20 cellular contexts compared by ENCODE assay signal in the genomic region with DNA sequence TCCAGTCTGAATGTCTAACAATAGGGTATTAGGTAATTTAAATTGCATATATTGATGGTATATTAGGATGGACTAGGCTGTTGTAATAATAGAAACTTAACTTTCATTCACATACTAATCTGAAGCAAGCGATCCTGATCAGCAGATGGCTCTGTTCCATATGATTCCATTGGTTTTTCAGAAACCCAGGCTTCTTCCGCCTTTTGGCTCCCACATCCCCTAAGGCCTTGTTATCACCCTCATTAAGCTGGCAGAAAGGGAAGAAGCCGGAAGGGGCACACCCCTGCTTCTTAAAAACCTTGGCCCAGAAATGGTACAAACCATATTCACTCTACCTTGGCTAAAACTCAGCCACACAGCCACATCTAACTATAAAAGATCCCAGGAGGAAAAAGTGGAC.
DNase-seq lines count a peak whose midpoint lies in the region; ATAC-seq and TF ChIP-seq lines count a peak whose summit lies in the region.
"Had no signal": no experiment of that assay in that cellular context is flagged by ENCODE, and none has a peak within 500 bp of the region (broad histone marks: within the 10 kb centered on the region; RNA-seq: fewer than 3 reads in every experiment).

No MANE protein-coding gene starts in this region.

- H2AK5ac ChIP-seq in neuronal stem cell (ENCODE audit: low read depth, low read length), result no peak overlapping the region

- H3K27ac ChIP-seq in BLaER1 treated with 17β-estradiol and CSF1 and Interleukin-3, amounts not matched to agents 10 nM and 100 nM, result peak overlapping the region in 1 of 11 experiments; percentile 12; a peak in 1 of 22 replicates
- peak overlapping the region in 30 of 59 donors; percentile 4 to 74 (median 38) for H3K27ac ChIP-seq in dorsolateral prefrontal cortex
- H3K27ac ChIP-seq in neuronal stem cell (replicated peaks; ENCODE audit: low read length), result peak overlapping the region; percentile 33
- no peak overlapping the region for H3K27ac ChIP-seq in left ventricle myocardium inferior (replicated peaks)
- H3K27ac ChIP-seq: epithelial cell of prostate, right lobe of liver, SJCRH30, transverse colon had no signal

- peaks cover 0 to 23% (median 11%) of the 10 kb centered on the region in 10 experiments; a peak in 12 of 20 replicates for H3K4me1 ChIP-seq in BLaER1 treated with 17β-estradiol and CSF1 and Interleukin-3, amounts not matched to agents 10 nM and 100 nM
- H3K4me1 ChIP-seq in neuronal stem cell (ENCODE audit: control insufficient read depth in 2 of 2, insufficient read depth in 1 of 2, low read depth in 1 of 2, low read length in 2 of 2), result peaks cover 0 to 3% of the 10 kb centered on the region in 2 donors
- peaks cover 5% of the 10 kb centered on the region for H3K4me1 ChIP-seq in left ventricle myocardium inferior
- H3K4me1 ChIP-seq: right lobe of liver, SJCRH30, transverse colon had no signal

- peaks cover 0 to 7% (median 0%) of the 10 kb centered on the region in 11 experiments; a peak in 1 of 22 replicates for H3K9me3 ChIP-seq in BLaER1 treated with 17β-estradiol and CSF1 and Interleukin-3, amounts not matched to agents 10 nM and 100 nM (replicated peaks in 1 of 11)
- no peaks in the 10 kb centered on the region for H3K9me3 ChIP-seq in neuronal stem cell (replicated peaks in 1 of 2; ENCODE audit: control insufficient read depth in 2 of 2, insufficient read depth in 1 of 2, low read depth in 1 of 2, low read length in 2 of 2)
- H3K9me3 ChIP-seq in left ventricle myocardium inferior (replicated peaks), result no peaks in the 10 kb centered on the region
- H3K9me3 ChIP-seq: right lobe of liver, SJCRH30, transverse colon had no signal

- no CpG with 5 or more reads among the region's 3 CpGs for WGBS in neuronal stem cell (ENCODE audit: extremely low coverage in 2 of 2, insufficient read length in 2 of 2, insufficient replicate concordance in 1 of 2), 2 donors

- H3K27me3 ChIP-seq in BLaER1 treated with 17β-estradiol and CSF1 and Interleukin-3, amounts not matched to agents 10 nM and 100 nM, result no peaks in the 10 kb centered on the region
- H3K27me3 ChIP-seq in dorsolateral prefrontal cortex (no peaks in the 10 kb centered on the region), neuronal stem cell (ENCODE audit: control insufficient read depth in 3 of 3, insufficient read depth in 3 of 3, low read depth in 1 of 3, low read length in 3 of 3) (no peaks in the 10 kb centered on the region), left ventricle myocardium inferior (ENCODE audit: low read depth) (no peaks in the 10 kb centered on the region)
- H3K27me3 ChIP-seq: right lobe of liver, SJCRH30, transverse colon had no signal

- no peak overlapping the region for H2BK15ac ChIP-seq in neuronal stem cell (ENCODE audit: low read length)

- H3K36me3 ChIP-seq in BLaER1 treated with 17β-estradiol and CSF1 and Interleukin-3, amounts not matched to agents 10 nM and 100 nM, result no peaks in the 10 kb centered on the region
- H3K36me3 ChIP-seq in neuronal stem cell (replicated peaks in 1 of 2; ENCODE audit: control insufficient read depth in 2 of 2, insufficient read depth in 2 of 2, low read length in 2 of 2) (no peaks in the 10 kb centered on the region), left ventricle myocardium inferior (no peaks in the 10 kb centered on the region)
- H3K36me3 ChIP-seq: right lobe of liver, SJCRH30, transverse colon had no signal

- H3K4ac ChIP-seq in neuronal stem cell (ENCODE audit: low read length), result no peak overlapping the region

- H4K8ac ChIP-seq in neuronal stem cell (ENCODE audit: low read depth, low read length), result no peak overlapping the region

- H3K18ac ChIP-seq in neuronal stem cell (ENCODE audit: low read length), result no peak overlapping the region

- H3K4me3 ChIP-seq in BLaER1 treated with 17β-estradiol and CSF1 and Interleukin-3, amounts not matched to agents 10 nM and 100 nM, result no peak overlapping the region
- peak overlapping the region in 6 of 59 donors; percentile 1 to 21 (median 16) for H3K4me3 ChIP-seq in dorsolateral prefrontal cortex
- H3K4me3 ChIP-seq in neuronal stem cell (ENCODE audit: low read length in 2 of 2), result no peak overlapping the region
- no peak overlapping the region for H3K4me3 ChIP-seq in left ventricle myocardium inferior
- H3K4me3 ChIP-seq: K562, right lobe of liver, SJCRH30, transverse colon had no signal

- H2BK120ac ChIP-seq in neuronal stem cell (ENCODE audit: low read depth, low read length), result no peak overlapping the region

- H4K91ac ChIP-seq in neuronal stem cell (ENCODE audit: low read depth, low read length, poor library complexity), result no peak overlapping the region

- H3K9ac ChIP-seq in BLaER1 treated with 17β-estradiol and CSF1 and Interleukin-3, amounts not matched to agents 10 nM and 100 nM, result no peak overlapping the region
- H3K9ac ChIP-seq in neuronal stem cell (ENCODE audit: low read depth, low read length, poor library complexity), result no peak overlapping the region

- H2AFZ ChIP-seq in neuronal stem cell (ENCODE audit: low read length), result peak overlapping the region; percentile 82

- H3K79me1 ChIP-seq in neuronal stem cell (ENCODE audit: low read depth, low read length), result no peaks in the 10 kb centered on the region

- DNase-seq in RPMI7951 (ENCODE audit: low read depth) (peak; percentile 63), dorsolateral prefrontal cortex (no peak), neuronal stem cell (ENCODE audit: low spot score) (no peak), SHP77 (lab: John Stamatoyannopoulos, UW) (no peak), NCI-H1092 treated with DMSO at 0.1 percent for 48 hours (lab: John Stamatoyannopoulos, UW) (no peak), left ventricle myocardium inferior (no peak), omental fat pad (ENCODE audit: low spot score) (no peak)
- DNase-seq: activated naive CD8-positive, alpha-beta T cell treated with anti-CD3 and anti-CD28 coated beads for 36 hours; cortex of kidney; NCI-H187 treated with DMSO at 0.1 percent for 48 hours; NCI-H510A treated with DMSO at 0.1 percent for 48 hours; right lobe of liver; SJCRH30; stimulated activated naive CD4-positive, alpha-beta T cell treated with Interleukin-2 at 50 U/mL for 16 hours; T-helper 2 cell; transverse colon had no signal

- peak overlapping the region in 6 of 11 experiments; percentile 0 to 68 (median 38); a peak in 6 of 22 replicates for H3K4me2 ChIP-seq in BLaER1 treated with 17β-estradiol and CSF1 and Interleukin-3, amounts not matched to agents 10 nM and 100 nM
- H3K4me2 ChIP-seq in neuronal stem cell (ENCODE audit: insufficient read depth, low read length, poor library complexity, severe bottlenecking), result no peak overlapping the region

- no peaks in the 10 kb centered on the region for H4K20me1 ChIP-seq in BLaER1 treated with 17β-estradiol and CSF1 and Interleukin-3, amounts not matched to agents 10 nM and 100 nM

- H3K23ac ChIP-seq in neuronal stem cell (ENCODE audit: low read depth, low read length, poor library complexity), result no peak overlapping the region

- no peak overlapping the region for H2BK5ac ChIP-seq in neuronal stem cell (ENCODE audit: low read length)

- no peak overlapping the region for H3K14ac ChIP-seq in neuronal stem cell (ENCODE audit: low read length)

- no peak for ATAC-seq in omental fat pad (ENCODE audit: low FRiP score)
- ATAC-seq: K562, left lobe of liver, right lobe of liver had no signal

- intact Hi-C loops in dorsolateral prefrontal cortex (cut with DNase I) (no loop called here), left ventricle myocardium inferior (cut with micrococcal nuclease) (no loop called here)

- no peak for TF ChIP-seq CTCF in dorsolateral prefrontal cortex (IDR thresholded peaks at IDR 0.05 in 54 of 56, conservative IDR thresholded peaks at IDR 0.05 in 2 of 56; ENCODE audit: low read depth in 1 of 56, partially characterized antibody in 56 of 56)
- no peak for TF ChIP-seq CTCF in left ventricle myocardium inferior (IDR thresholded peaks at IDR 0.05; ENCODE audit: borderline replicate concordance)
- no peak for TF ChIP-seq CTCF in omental fat pad (IDR thresholded peaks at IDR 0.05)

- no peak overlapping the region for H2BK12ac ChIP-seq in neuronal stem cell (ENCODE audit: low read length)
